In the genomic region with DNA sequence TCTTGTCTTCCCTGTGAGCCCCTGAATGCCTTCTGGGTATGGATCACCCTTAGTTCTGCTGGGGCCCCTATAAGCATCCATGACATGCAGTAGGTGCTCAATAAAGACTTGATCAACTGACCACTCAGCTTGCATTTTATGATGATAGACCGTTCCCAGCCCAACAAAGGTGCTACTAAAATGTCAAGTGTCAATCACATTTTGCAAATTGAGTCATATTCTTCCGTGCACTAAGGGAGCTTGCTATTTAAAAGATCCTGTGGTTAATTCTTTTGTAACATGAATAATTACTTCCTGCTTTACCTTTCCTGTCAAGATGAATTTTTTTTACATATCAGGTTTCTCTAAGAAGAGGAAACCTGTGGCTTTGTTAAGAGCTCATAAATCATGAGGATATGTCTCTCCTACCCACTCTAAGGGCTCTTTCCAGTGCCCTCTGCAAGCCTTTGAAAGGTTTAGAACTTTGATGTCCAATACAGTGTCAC, we compare ENCODE assay signal across 10 cellular contexts. TPM values are rescaled to one million over a fixed set of nuclear protein-coding genes. Genes with fewer than 3 reads are reported as not detected.
A peak's percentile ranks its signal among the peaks of the same experiment; 100 is the strongest.
DNase-seq lines count a peak whose midpoint lies in the region; ATAC-seq lines count a peak whose summit lies in the region.
"Had no signal": no experiment of that assay in that cellular context is flagged by ENCODE, and none has a peak within 500 bp of the region (broad histone marks: within the 10 kb centered on the region; RNA-seq: fewer than 3 reads in every experiment).

No MANE protein-coding gene starts in this region.

- 4% methylated on average over 2 of the region's 2 CpGs for WGBS in thymus

- peak overlapping the region; percentile 60 for H3K27ac ChIP-seq in thymus (ENCODE audit: low read depth)
- H3K27ac ChIP-seq: psoas muscle had no signal

- CTCF ChIA-PET in activated naive CD4-positive, alpha-beta T cell treated with anti-CD3 and anti-CD28 coated beads for 36 hours (lab: Charles Lee): interaction anchor here (0.9 to 1.6 kb wide), 7 partner anchors 12 to 101 kb away, joined by 3 to 8 read pairs (median 4); no protein-coding TSS in a partner anchor

- no peaks in the 10 kb centered on the region for H3K27me3 Mint-ChIP-seq in activated naive CD4-positive, alpha-beta T cell treated with anti-CD3 and anti-CD28 coated beads for 36 hours (ENCODE audit: low read depth)
- H3K27me3 Mint-ChIP-seq in activated T-helper 17 cell treated with anti-CD3 and anti-CD28 coated beads, Interleukin-2, amount 50 U/mL, for 72 hours: no peaks in the 10 kb centered on the region

- ATAC-seq in activated T-helper 17 cell treated with anti-CD3 and anti-CD28 coated beads, Interleukin-2, amount 50 U/mL, for 72 hours (replicated peaks): peak; percentile 65
- ATAC-seq: psoas muscle had no signal

- DNase-seq in activated naive CD4-positive, alpha-beta T cell treated with anti-CD3 and anti-CD28 coated beads for 36 hours: no peak
- DNase-seq in activated naive CD4-positive, alpha-beta T cell (lab: John Stamatoyannopoulos, UW): no peak
- DNase-seq in NCI-H2029 treated with DMSO at 0.1 percent for 48 hours (lab: John Stamatoyannopoulos, UW): peak; percentile 27
- no peak for DNase-seq in NCI-H1105 treated with DMSO at 0.1 percent for 48 hours (lab: John Stamatoyannopoulos, UW)
- DNase-seq in GOT3 (lab: John Stamatoyannopoulos, UW): no peak
- DNase-seq in activated gamma-delta T cell (lab: John Stamatoyannopoulos, UW): no peak
- DNase-seq: C1 segment of cervical spinal cord, psoas muscle had no signal

- no peaks in the 10 kb centered on the region for H3K36me3 ChIP-seq in thymus (ENCODE audit: control insufficient read depth, insufficient read depth)

- H3K9me3 ChIP-seq in thymus (ENCODE audit: control insufficient read depth): no peaks in the 10 kb centered on the region
- H3K9me3 ChIP-seq: psoas muscle had no signal

- H3K4me1 Mint-ChIP-seq in activated naive CD4-positive, alpha-beta T cell treated with anti-CD3 and anti-CD28 coated beads for 36 hours (ENCODE audit: low read depth): peaks cover 73% of the 10 kb centered on the region
- H3K4me1 Mint-ChIP-seq in activated T-helper 17 cell treated with anti-CD3 and anti-CD28 coated beads, Interleukin-2, amount 50 U/mL, for 72 hours: peaks cover 36% of the 10 kb centered on the region

- no peak overlapping the region for H3K4me3 ChIP-seq in thymus (ENCODE audit: low read length)
- H3K4me3 ChIP-seq: psoas muscle had no signal

- peaks cover 8% of the 10 kb centered on the region for H3K4me1 ChIP-seq in thymus (ENCODE audit: control insufficient read depth, insufficient read depth, low read length)
- H3K4me1 ChIP-seq: psoas muscle had no signal

- intact Hi-C loops in activated naive CD4-positive, alpha-beta T cell treated with anti-CD3 and anti-CD28 coated beads for 36 hours (cut with micrococcal nuclease): loop anchor here (1.0 to 2.0 kb wide), 6 partner anchors 8 to 91 kb away; no protein-coding TSS in a partner anchor

- peaks cover 21% of the 10 kb centered on the region for H3K36me3 Mint-ChIP-seq in activated naive CD4-positive, alpha-beta T cell treated with anti-CD3 and anti-CD28 coated beads for 36 hours (ENCODE audit: low read depth)
- no peaks in the 10 kb centered on the region for H3K36me3 Mint-ChIP-seq in activated T-helper 17 cell treated with anti-CD3 and anti-CD28 coated beads, Interleukin-2, amount 50 U/mL, for 72 hours (ENCODE audit: low read depth)

- H3K9me3 Mint-ChIP-seq in activated naive CD4-positive, alpha-beta T cell treated with anti-CD3 and anti-CD28 coated beads for 36 hours: peaks cover 8% of the 10 kb centered on the region
- no peaks in the 10 kb centered on the region for H3K9me3 Mint-ChIP-seq in activated T-helper 17 cell treated with anti-CD3 and anti-CD28 coated beads, Interleukin-2, amount 50 U/mL, for 72 hours

- no peak overlapping the region for H3K4me3 Mint-ChIP-seq in activated naive CD4-positive, alpha-beta T cell treated with anti-CD3 and anti-CD28 coated beads for 36 hours
- H3K4me3 Mint-ChIP-seq in activated T-helper 17 cell treated with anti-CD3 and anti-CD28 coated beads, Interleukin-2, amount 50 U/mL, for 72 hours: peak overlapping the region; percentile 89

- peak overlapping the region; percentile 81 for H3K27ac Mint-ChIP-seq in activated naive CD4-positive, alpha-beta T cell treated with anti-CD3 and anti-CD28 coated beads for 36 hours
- peak overlapping the region; percentile 86 for H3K27ac Mint-ChIP-seq in activated T-helper 17 cell treated with anti-CD3 and anti-CD28 coated beads, Interleukin-2, amount 50 U/mL, for 72 hours

- no peaks in the 10 kb centered on the region for H3K27me3 ChIP-seq in thymus (ENCODE audit: control insufficient read depth, insufficient read depth)

RNA-seq across cellular contexts. Expression of a gene that starts 47.6 kb away (rescaled TPM):
- 10 to 100 TPM; 67.5 to 78.3 TPM for total RNA-seq in activated naive CD4-positive, alpha-beta T cell treated with anti-CD3 and anti-CD28 coated beads for 36 hours
- total RNA-seq in activated T-helper 17 cell treated with anti-CD3 and anti-CD28 coated beads, Interleukin-2, amount 50 U/mL, for 72 hours: 10 to 100 TPM; 84.5 to 95.8 TPM
- 27.4 TPM for polyA plus RNA-seq in thymus
